9 cellular contexts compared by ENCODE assay signal in genomic region chr10:122164028-122164601, GRCh38.
DNase-seq lines count a peak whose midpoint lies in the region; ATAC-seq and TF ChIP-seq lines count a peak whose summit lies in the region.
"Had no signal": no experiment of that assay in that cellular context is flagged by ENCODE, and none has a peak within 500 bp of the region (broad histone marks: within the 10 kb centered on the region; RNA-seq: fewer than 3 reads in every experiment).

No MANE protein-coding gene starts in this region.

- peaks cover 51% of the 10 kb centered on the region for H3K27me3 Mint-ChIP-seq in activated T-cell treated with anti-CD3 and anti-CD28 coated beads, Interleukin-2, amount 50 U/mL, for 4 hours (ENCODE audit: low read depth)
- peaks cover 20% of the 10 kb centered on the region for H3K27me3 Mint-ChIP-seq in memory B cell
- H3K27me3 Mint-ChIP-seq in type B pancreatic cell: peaks cover 11% of the 10 kb centered on the region

- peaks cover 6% of the 10 kb centered on the region for H3K4me1 Mint-ChIP-seq in activated T-cell treated with anti-CD3 and anti-CD28 coated beads, Interleukin-2, amount 50 U/mL, for 4 hours (ENCODE audit: low read depth)
- no peaks in the 10 kb centered on the region for H3K4me1 Mint-ChIP-seq in memory B cell
- peaks cover 56% of the 10 kb centered on the region for H3K4me1 Mint-ChIP-seq in type B pancreatic cell (ENCODE audit: unreplicated experiment)

- no peak for TF ChIP-seq CTCF in type B pancreatic cell (conservative IDR thresholded peaks at IDR 0.05)

- H3K9me3 Mint-ChIP-seq in activated T-cell treated with anti-CD3 and anti-CD28 coated beads, Interleukin-2, amount 50 U/mL, for 4 hours: no peaks in the 10 kb centered on the region
- no peaks in the 10 kb centered on the region for H3K9me3 Mint-ChIP-seq in memory B cell
- H3K9me3 Mint-ChIP-seq in type B pancreatic cell: no peaks in the 10 kb centered on the region

- H3K4me3 Mint-ChIP-seq in activated T-cell treated with anti-CD3 and anti-CD28 coated beads, Interleukin-2, amount 50 U/mL, for 4 hours: peak overlapping the region; percentile 24
- H3K4me3 Mint-ChIP-seq in memory B cell (peak overlapping the region; percentile 44), type B pancreatic cell (peak overlapping the region; percentile 92)

- no peak overlapping the region for H3K27ac Mint-ChIP-seq in memory B cell
- H3K27ac Mint-ChIP-seq in type B pancreatic cell: peak overlapping the region; percentile 86

- no peak for ATAC-seq in activated T-cell treated with anti-CD3 and anti-CD28 coated beads, Interleukin-2, amount 50 U/mL, for 4 hours
- ATAC-seq in memory B cell (ENCODE audit: low read depth): no peak
- ATAC-seq: stimulated activated naive CD8-positive, alpha-beta T cell treated with anti-CD3 and anti-CD28 coated beads, Interleukin-15, Interleukin-2, amounts not matched to agents 100 U/mL and 50 U/mL, for 24 hours had no signal

- no peak for DNase-seq in activated T-cell treated with anti-CD3 and anti-CD28 coated beads, Interleukin-2, amount 50 U/mL, for 4 hours
- no peak for DNase-seq in activated T-cell treated with anti-CD3 and anti-CD28 coated beads, Interleukin-2, amount 50 U/mL, for 1 hour
- DNase-seq in cerebellar nuclear complex (lab: John Stamatoyannopoulos, UW) (peak; percentile 19 to 49), memory B cell (ENCODE audit: low spot score in 2 of 2) (no peak), type B pancreatic cell (ENCODE audit: extremely low spot score, unreplicated experiment) (no peak), NOMO-1 treated with DMSO at 0.1 percent for 48 hours (lab: John Stamatoyannopoulos, UW; ENCODE audit: unreplicated experiment) (no peak)
- DNase-seq in activated naive CD4-positive, alpha-beta T cell (lab: John Stamatoyannopoulos, UW): no peak
- DNase-seq in activated CD4-positive, alpha-beta T cell treated with anti-CD3 and anti-CD28 coated beads, Interleukin-2, amount 50 U/mL, for 48 hours: no peak
- DNase-seq: stimulated activated naive CD8-positive, alpha-beta T cell treated with anti-CD3 and anti-CD28 coated beads, Interleukin-15, Interleukin-2, amounts not matched to agents 100 U/mL and 50 U/mL, for 24 hours had no signal

- no peaks in the 10 kb centered on the region for H3K36me3 Mint-ChIP-seq in activated T-cell treated with anti-CD3 and anti-CD28 coated beads, Interleukin-2, amount 50 U/mL, for 4 hours (ENCODE audit: insufficient read depth)
- no peaks in the 10 kb centered on the region for H3K36me3 Mint-ChIP-seq in memory B cell
- no peaks in the 10 kb centered on the region for H3K36me3 Mint-ChIP-seq in type B pancreatic cell

Comparison
In these comparisons a context has a peak if more than half of its experiments do, and no peak if none do; other contexts are left out.
1. DNase-seq: peak in cerebellar nuclear complex (2 of 2); none in activated T-cell treated with anti-CD3 and anti-CD28 coated beads, Interleukin-2, amount 50 U/mL, for 4 hours (single experiment), activated T-cell treated with anti-CD3 and anti-CD28 coated beads, Interleukin-2, amount 50 U/mL, for 1 hour (single experiment), memory B cell (0 of 2), type B pancreatic cell (single experiment), NOMO-1 treated with DMSO at 0.1 percent for 48 hours (single experiment), activated naive CD4-positive, alpha-beta T cell (0 of 4) and activated CD4-positive, alpha-beta T cell treated with anti-CD3 and anti-CD28 coated beads, Interleukin-2, amount 50 U/mL, for 48 hours (0 of 2).
2. H3K4me3 Mint-ChIP-seq: peak in every context shown above with its lines; median percentile 92 in type B pancreatic cell; 44 in memory B cell; 24 in activated T-cell treated with anti-CD3 and anti-CD28 coated beads, Interleukin-2, amount 50 U/mL, for 4 hours.